Comparison of ENCODE assay signal across 20 cellular contexts in the genomic region with DNA sequence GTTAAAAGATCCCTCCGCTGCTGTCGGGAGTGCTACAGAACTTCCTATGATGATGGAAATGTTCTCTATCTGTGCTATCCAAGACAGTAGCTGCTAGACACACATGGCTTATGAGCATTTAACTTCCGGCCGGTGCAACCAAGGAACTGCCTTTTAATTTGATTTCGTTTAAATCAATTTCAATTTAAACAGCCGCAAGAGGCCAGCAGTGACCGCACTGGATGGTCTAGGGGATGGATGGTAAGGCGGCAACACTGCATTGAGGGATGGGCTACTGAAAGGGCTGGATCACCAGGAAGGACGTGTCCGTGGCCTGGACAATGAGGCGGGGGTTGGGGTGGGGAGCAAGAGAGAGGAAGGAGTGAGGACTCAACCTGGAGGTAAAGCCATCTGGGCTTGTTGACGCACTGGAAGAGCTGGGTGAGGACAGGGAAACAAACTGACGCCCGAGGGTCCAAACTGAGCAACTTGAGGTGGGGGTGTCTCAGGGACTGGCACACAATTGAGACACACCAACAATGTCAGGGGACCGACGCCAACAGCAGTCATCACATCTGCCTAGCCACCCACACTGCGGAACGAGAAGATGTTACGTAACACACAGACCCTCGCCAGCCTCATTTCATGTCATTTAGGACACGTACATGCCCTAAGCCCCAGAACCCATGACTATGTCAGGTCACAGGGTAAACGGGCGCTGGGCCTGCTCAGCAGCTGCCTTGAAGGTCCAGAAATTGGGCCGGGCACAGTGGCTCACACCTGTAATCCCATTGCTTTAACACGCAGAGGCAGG.
"Had no signal": no experiment of that assay in that cellular context is flagged by ENCODE, and none has a peak within 500 bp of the region (broad histone marks: within the 10 kb centered on the region; RNA-seq: fewer than 3 reads in every experiment).

No MANE protein-coding gene starts in this region.

- H3K4me3 ChIP-seq: dorsolateral prefrontal cortex, lower lobe of right lung, psoas muscle, skin epidermis, thoracic aorta, tibial nerve, upper lobe of left lung had no signal

- DNase-seq: dorsolateral prefrontal cortex; effector CD4-positive, alpha-beta T cell; hypothalamus; immature natural killer cell; islet precursor cell; kidney glomerular epithelial cell; left colon; left ventricle myocardium superior; lower lobe of right lung; natural killer cell; psoas muscle; right cardiac atrium; stimulated activated CD4-positive, alpha-beta T cell treated with anti-CD3 and anti-CD28 coated beads, Interleukin-15, amount 100 ng/mL, for 24 hours; stimulated activated CD4-positive, alpha-beta T cell treated with anti-CD3 and anti-CD28 coated beads, Interleukin-2, amount 100 ng/mL, for 48 hours; stimulated activated naive B cell treated with anti-CD40 and anti-IgM and Interleukin-4, amounts not matched to agents 10 μg/mL and 1 μg/mL and 100 μg/mL, for 72 hours; upper lobe of left lung had no signal

- H3K4me3 Mint-ChIP-seq: immature natural killer cell; natural killer cell; stimulated activated naive B cell treated with anti-CD40 and anti-IgM and Interleukin-4, amounts not matched to agents 10 μg/mL and 1 μg/mL and 100 μg/mL, for 72 hours; stimulated activated naive CD8-positive, alpha-beta T cell treated with anti-CD3 and anti-CD28 coated beads, Interleukin-15, Interleukin-2, amounts not matched to agents 100 ng/mL and 50 ng/mL, for 24 hours had no signal

- H3K9me3 ChIP-seq: lower lobe of right lung, psoas muscle, thoracic aorta, tibial nerve, upper lobe of left lung had no signal

- H3K36me3 Mint-ChIP-seq: immature natural killer cell, natural killer cell had no signal

- H3K36me3 ChIP-seq: lower lobe of right lung, thoracic aorta had no signal

- H3K27me3 ChIP-seq: dorsolateral prefrontal cortex, tibial nerve, upper lobe of left lung had no signal

- H3K4me1 Mint-ChIP-seq: immature natural killer cell, natural killer cell had no signal

- H3K27me3 Mint-ChIP-seq: stimulated activated naive B cell treated with anti-CD40 and anti-IgM and Interleukin-4, amounts not matched to agents 10 μg/mL and 1 μg/mL and 100 μg/mL, for 72 hours; stimulated activated naive CD8-positive, alpha-beta T cell treated with anti-CD3 and anti-CD28 coated beads, Interleukin-15, Interleukin-2, amounts not matched to agents 100 ng/mL and 50 ng/mL, for 24 hours had no signal

- H3K9me3 Mint-ChIP-seq: immature natural killer cell; natural killer cell; stimulated activated naive B cell treated with anti-CD40 and anti-IgM and Interleukin-4, amounts not matched to agents 10 μg/mL and 1 μg/mL and 100 μg/mL, for 72 hours; stimulated activated naive CD8-positive, alpha-beta T cell treated with anti-CD3 and anti-CD28 coated beads, Interleukin-15, Interleukin-2, amounts not matched to agents 100 ng/mL and 50 ng/mL, for 24 hours had no signal

- H3K27ac Mint-ChIP-seq: immature natural killer cell; natural killer cell; stimulated activated naive B cell treated with anti-CD40 and anti-IgM and Interleukin-4, amounts not matched to agents 10 μg/mL and 1 μg/mL and 100 μg/mL, for 72 hours; stimulated activated naive CD8-positive, alpha-beta T cell treated with anti-CD3 and anti-CD28 coated beads, Interleukin-15, Interleukin-2, amounts not matched to agents 100 ng/mL and 50 ng/mL, for 24 hours had no signal

- H3K27ac ChIP-seq: lower lobe of right lung, psoas muscle, skin epidermis, thoracic aorta, upper lobe of left lung had no signal

- ATAC-seq: left colon; left ventricle myocardium superior; lower lobe of right lung; psoas muscle; right cardiac atrium; stimulated activated naive B cell treated with anti-CD40 and anti-IgM and Interleukin-4, amounts not matched to agents 10 μg/mL and 1 μg/mL and 100 μg/mL, for 72 hours had no signal
